18 cellular contexts compared by ENCODE assay signal in the genomic region with DNA sequence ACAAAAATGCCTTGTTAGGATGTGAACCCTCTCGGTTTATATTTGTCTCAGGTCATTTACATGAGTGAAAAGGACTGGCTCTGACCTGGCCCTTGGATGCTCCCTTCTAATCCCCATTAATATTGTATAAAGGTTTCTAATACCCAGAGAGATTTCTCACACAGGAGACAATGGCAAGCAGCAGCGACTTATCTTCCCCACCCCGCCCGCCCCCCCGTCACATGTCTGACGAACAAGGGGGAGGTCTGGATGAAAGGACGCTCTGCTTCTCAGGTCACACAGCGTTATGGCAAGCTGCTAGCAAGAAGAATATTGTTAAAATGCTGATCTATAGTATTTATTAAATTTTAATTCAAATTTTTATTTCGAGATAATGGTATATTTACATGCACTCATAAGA. TPM values are rescaled to one million over a fixed set of nuclear protein-coding genes. Genes with fewer than 3 reads are reported as not detected.
DNase-seq lines count a peak whose midpoint lies in the region; ATAC-seq and TF ChIP-seq lines count a peak whose summit lies in the region.
"Had no signal": no experiment of that assay in that cellular context is flagged by ENCODE, and none has a peak within 500 bp of the region (broad histone marks: within the 10 kb centered on the region; RNA-seq: fewer than 3 reads in every experiment).

No MANE protein-coding gene starts in this region.

- peaks cover 5% of the 10 kb centered on the region; the same call in 1 of the 2 replicates for H3K9me3 Mint-ChIP-seq in WTC11
- H3K9me3 Mint-ChIP-seq in nephron progenitor cell, result peaks cover 7% of the 10 kb centered on the region
- H3K9me3 Mint-ChIP-seq: activated naive CD4-positive, alpha-beta T cell treated with anti-CD3 and anti-CD28 coated beads, Interleukin-2, amount 10 ng/mL, durations not matched to agents 7 days and 5 days; dendritic cell treated with granulocyte-macrophage colony-stimulating factor and Interleukin-4, amounts not matched to agents 40 ng/mL and 50 ng/mL, for 4 days had no signal

- no peak overlapping the region for H3K9ac ChIP-seq in colonic mucosa (ENCODE audit: low read depth in 2 of 2, low read length in 2 of 2)

- no peak for TF ChIP-seq POLR2A in heart left ventricle (IDR thresholded peaks at IDR 0.05)
- TF ChIP-seq POLR2A in suprapubic skin (IDR thresholded peaks at IDR 0.05), result no peak

- H3K4me1 Mint-ChIP-seq in WTC11 (peaks cover 60% of the 10 kb centered on the region), nephron progenitor cell (peaks cover 75% of the 10 kb centered on the region)

- ATAC-seq in WTC11 (no peak), heart left ventricle (peak in 2 of 4 donors; percentile 31 to 47), GM21515 (IDR thresholded peaks at IDR 0.05; ENCODE audit: unreplicated experiment) (no peak)
- ATAC-seq: activated CD4-positive, CD25-positive, alpha-beta regulatory T cell treated with anti-CD3 and anti-CD28 coated beads, Interleukin-2, amount 50 U/mL, for 24 hours; gastroesophageal sphincter had no signal

- H3K4me3 Mint-ChIP-seq in WTC11 (peak overlapping the region; percentile 6; the same call in 1 of the 2 replicates), nephron progenitor cell (peak overlapping the region; percentile 65)
- H3K4me3 Mint-ChIP-seq: activated naive CD4-positive, alpha-beta T cell treated with anti-CD3 and anti-CD28 coated beads, Interleukin-2, amount 10 ng/mL, durations not matched to agents 7 days and 5 days; dendritic cell treated with granulocyte-macrophage colony-stimulating factor and Interleukin-4, amounts not matched to agents 40 ng/mL and 50 ng/mL, for 4 days had no signal

- H3K9me3 ChIP-seq in heart left ventricle (no peaks in the 10 kb centered on the region), colonic mucosa (no peaks in the 10 kb centered on the region), suprapubic skin (no peaks in the 10 kb centered on the region)
- H3K9me3 ChIP-seq: A549, gastroesophageal sphincter had no signal

- H3K36me3 ChIP-seq in heart left ventricle (no peaks in the 10 kb centered on the region), colonic mucosa (no peaks in the 10 kb centered on the region), suprapubic skin (no peaks in the 10 kb centered on the region)
- H3K36me3 ChIP-seq: gastroesophageal sphincter had no signal

- no peaks in the 10 kb centered on the region; the same call in 1 of the 2 replicates for H3K36me3 Mint-ChIP-seq in WTC11
- H3K36me3 Mint-ChIP-seq in nephron progenitor cell (ENCODE audit: low read depth), result peaks cover 19% of the 10 kb centered on the region
- H3K36me3 Mint-ChIP-seq: activated naive CD4-positive, alpha-beta T cell treated with anti-CD3 and anti-CD28 coated beads, Interleukin-2, amount 10 ng/mL, durations not matched to agents 7 days and 5 days had no signal

- TF ChIP-seq CTCF in WTC11 (IDR thresholded peaks at IDR 0.05) (no peak), heart left ventricle (IDR thresholded peaks at IDR 0.05) (no peak), nephron progenitor cell (IDR thresholded peaks at IDR 0.05) (no peak), colonic mucosa (IDR thresholded peaks at IDR 0.05) (no peak), suprapubic skin (IDR thresholded peaks at IDR 0.05) (no peak)

- H3K27me3 Mint-ChIP-seq in WTC11 (ENCODE audit: low read depth) (no peaks in the 10 kb centered on the region), nephron progenitor cell (ENCODE audit: low read depth, poor library complexity) (no peaks in the 10 kb centered on the region)

- WGBS in heart left ventricle, 4 donors, result 42 to 57% (median 51%) methylated on average over 9 of the region's 9 CpGs
- 85% methylated on average over 9 of the region's 9 CpGs for WGBS in suprapubic skin

- CTCF ChIA-PET in WTC11 (lab: Charles Lee), result interaction anchor here (0.9 to 2.6 kb wide), 3 partner anchors 86 to 364 kb away, joined by 3 to 21 read pairs (median 5); a partner anchor contains a TSS

- H3K27ac Mint-ChIP-seq in WTC11, result 0 out of 2 replicates have a peak overlapping the region, but pooled peaks have one; percentile 29
- peak overlapping the region; percentile 69 for H3K27ac Mint-ChIP-seq in nephron progenitor cell
- H3K27ac Mint-ChIP-seq: activated naive CD4-positive, alpha-beta T cell treated with anti-CD3 and anti-CD28 coated beads, Interleukin-2, amount 10 ng/mL, durations not matched to agents 7 days and 5 days; dendritic cell treated with granulocyte-macrophage colony-stimulating factor and Interleukin-4, amounts not matched to agents 40 ng/mL and 50 ng/mL, for 4 days had no signal

- peaks cover 0 to 4% (median 0%) of the 10 kb centered on the region in 9 donors for H3K27me3 ChIP-seq in heart left ventricle
- no peaks in the 10 kb centered on the region for H3K27me3 ChIP-seq in colonic mucosa
- no peaks in the 10 kb centered on the region for H3K27me3 ChIP-seq in suprapubic skin

- peaks cover 0 to 28% (median 16%) of the 10 kb centered on the region in 12 donors for H3K4me1 ChIP-seq in heart left ventricle
- H3K4me1 ChIP-seq in colonic mucosa, result no peaks in the 10 kb centered on the region
- H3K4me1 ChIP-seq in suprapubic skin, result peaks cover 25% of the 10 kb centered on the region

- DNase-seq in D341Med (ENCODE audit: low spot score) (peak; percentile 73), WTC11 (ENCODE audit: low spot score) (no peak), heart left ventricle (no peak), nephron progenitor cell (no peak), NCI-H774 (lab: John Stamatoyannopoulos, UW) (no peak), colonic mucosa (no peak), suprapubic skin (ENCODE audit: low spot score in 2 of 2) (no peak)
- DNase-seq: activated naive CD4-positive, alpha-beta T cell treated with anti-CD3 and anti-CD28 coated beads, Interleukin-2, amount 10 ng/mL, durations not matched to agents 7 days and 5 days; activated T-cell treated with anti-CD3 and anti-CD28 coated beads, Interleukin-2, amount 50 U/mL, for 48 hours; NCI-H1436; stimulated activated CD4-positive, alpha-beta T cell treated with anti-CD3 and anti-CD28 coated beads, Interleukin-4, amount 100 ng/mL, for 24 hours; T-helper 9 cell had no signal

- H3K27ac ChIP-seq in heart left ventricle (peak overlapping the region in 11 of 12 donors; percentile 21 to 91 (median 84)), colonic mucosa (no peak overlapping the region), suprapubic skin (no peak overlapping the region)
- H3K27ac ChIP-seq: A549, epithelial cell of prostate, gastroesophageal sphincter had no signal

- peak overlapping the region in 11 of 12 donors; percentile 10 to 53 (median 43) for H3K4me3 ChIP-seq in heart left ventricle
- H3K4me3 ChIP-seq in colonic mucosa, result no peak overlapping the region
- no peak overlapping the region for H3K4me3 ChIP-seq in suprapubic skin
- H3K4me3 ChIP-seq: A549, gastroesophageal sphincter had no signal

- intact Hi-C loops in heart left ventricle (cut with DNase I), result loop anchor here in 2 of 10 donors (5.0 kb wide), 2 partner anchors 71 to 86 kb away; no protein-coding TSS in a partner anchor
- intact Hi-C loops in colonic mucosa (cut with DNase I), result no loop called here

- TF ChIP-seq EP300 in suprapubic skin (IDR thresholded peaks at IDR 0.05), result no peak

- POLR2A ChIA-PET in WTC11 (lab: Charles Lee), result interaction anchor here (0.7 kb wide), 1 partner anchor 88 kb away, joined by 3 read pairs; no protein-coding TSS in a partner anchor

TF ChIP-seq in WTC11, 78 proteins besides CTCF, POLR2A, EP300 and RAD21 (continues in another document):
- TF ChIP-seq, protein P1, sequence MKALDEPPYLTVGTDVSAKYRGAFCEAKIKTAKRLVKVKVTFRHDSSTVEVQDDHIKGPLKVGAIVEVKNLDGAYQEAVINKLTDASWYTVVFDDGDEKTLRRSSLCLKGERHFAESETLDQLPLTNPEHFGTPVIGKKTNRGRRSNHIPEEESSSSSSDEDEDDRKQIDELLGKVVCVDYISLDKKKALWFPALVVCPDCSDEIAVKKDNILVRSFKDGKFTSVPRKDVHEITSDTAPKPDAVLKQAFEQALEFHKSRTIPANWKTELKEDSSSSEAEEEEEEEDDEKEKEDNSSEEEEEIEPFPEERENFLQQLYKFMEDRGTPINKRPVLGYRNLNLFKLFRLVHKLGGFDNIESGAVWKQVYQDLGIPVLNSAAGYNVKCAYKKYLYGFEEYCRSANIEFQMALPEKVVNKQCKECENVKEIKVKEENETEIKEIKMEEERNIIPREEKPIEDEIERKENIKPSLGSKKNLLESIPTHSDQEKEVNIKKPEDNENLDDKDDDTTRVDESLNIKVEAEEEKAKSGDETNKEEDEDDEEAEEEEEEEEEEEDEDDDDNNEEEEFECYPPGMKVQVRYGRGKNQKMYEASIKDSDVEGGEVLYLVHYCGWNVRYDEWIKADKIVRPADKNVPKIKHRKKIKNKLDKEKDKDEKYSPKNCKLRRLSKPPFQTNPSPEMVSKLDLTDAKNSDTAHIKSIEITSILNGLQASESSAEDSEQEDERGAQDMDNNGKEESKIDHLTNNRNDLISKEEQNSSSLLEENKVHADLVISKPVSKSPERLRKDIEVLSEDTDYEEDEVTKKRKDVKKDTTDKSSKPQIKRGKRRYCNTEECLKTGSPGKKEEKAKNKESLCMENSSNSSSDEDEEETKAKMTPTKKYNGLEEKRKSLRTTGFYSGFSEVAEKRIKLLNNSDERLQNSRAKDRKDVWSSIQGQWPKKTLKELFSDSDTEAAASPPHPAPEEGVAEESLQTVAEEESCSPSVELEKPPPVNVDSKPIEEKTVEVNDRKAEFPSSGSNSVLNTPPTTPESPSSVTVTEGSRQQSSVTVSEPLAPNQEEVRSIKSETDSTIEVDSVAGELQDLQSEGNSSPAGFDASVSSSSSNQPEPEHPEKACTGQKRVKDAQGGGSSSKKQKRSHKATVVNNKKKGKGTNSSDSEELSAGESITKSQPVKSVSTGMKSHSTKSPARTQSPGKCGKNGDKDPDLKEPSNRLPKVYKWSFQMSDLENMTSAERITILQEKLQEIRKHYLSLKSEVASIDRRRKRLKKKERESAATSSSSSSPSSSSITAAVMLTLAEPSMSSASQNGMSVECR (CRISPR knock-in tag; IDR thresholded peaks at IDR 0.05; ENCODE audit: borderline replicate concordance), result no peak

RNA-seq across cellular contexts. Expression of a gene that starts 30.4 kb away (rescaled TPM):
- total RNA-seq in WTC11 (2021) (14.2 to 16.0 TPM (median 14.4 TPM) in 3 replicates), heart left ventricle (10 to 100 TPM; 12.6 to 20.4 (median 15.8) TPM), colonic mucosa (1 to 10 TPM; 6.6 TPM), suprapubic skin (10 to 100 TPM in 2 of 4 donors, 1 to 10 TPM in 2; 9.3 to 15.7 (median 10.3) TPM)
- polyA plus RNA-seq in heart left ventricle, result 10 to 100 TPM in 1 of 2 donors, 1 to 10 TPM in 1; 8.7 to 14.6 TPM

RNA-seq across cellular contexts. Expression of a gene that starts 37.5 kb away (rescaled TPM):
- total RNA-seq in WTC11 (2021) (31.9 to 35.7 TPM (median 34.4 TPM) in 3 replicates), heart left ventricle (10 to 100 TPM in 1 of 9 donors, 1 to 10 TPM in 8; 3.1 to 11.5 (median 5.7) TPM), colonic mucosa (1 to 10 TPM in 1 of 2 donors, under 1 TPM in 1; 0.77 to 1.1 TPM), suprapubic skin (1 to 10 TPM; 3.0 to 6.1 (median 4.3) TPM)
- polyA plus RNA-seq in heart left ventricle, result 1 to 10 TPM; 1.4 to 4.0 TPM

Comparison
In these comparisons a context has a peak if more than half of its experiments do, and no peak if none do; other contexts are left out.
1. H3K27ac ChIP-seq: peak in heart left ventricle (11 of 12); none in colonic mucosa (single experiment) and suprapubic skin (single experiment).
2. H3K4me3 ChIP-seq: peak in heart left ventricle (11 of 12); none in colonic mucosa (single experiment) and suprapubic skin (single experiment).